Comparison of ENCODE assay signal across 19 cellular contexts in genomic region chr6:30871592-30872183, GRCh38. TPM values are rescaled to one million over a fixed set of nuclear protein-coding genes. Genes with fewer than 3 reads are reported as not detected.
DNase-seq lines count a peak whose midpoint lies in the region; ATAC-seq, FAIRE-seq and TF ChIP-seq lines count a peak whose summit lies in the region.
"Had no signal": no experiment of that assay in that cellular context is flagged by ENCODE, and none has a peak within 500 bp of the region (broad histone marks: within the 10 kb centered on the region; RNA-seq: fewer than 3 reads in every experiment).

No MANE protein-coding gene starts in this region.

- H3K27ac Mint-ChIP-seq in activated T-cell treated with anti-CD3 and anti-CD28 coated beads, Interleukin-2, amount 50 U/mL, for 24 hours = peak overlapping the region; percentile 91
- H3K27ac Mint-ChIP-seq in activated T-helper 1 cell treated with anti-CD3 and anti-CD28 coated beads, Interleukin-12 subunit alpha, Interleukin-12 subunit beta, Interleukin-2, Interleukin-4 antibody, amounts not matched to agents 30 ng/mL and 10 ng/mL and 1 ng/mL, durations not matched to agents 14 hours and 24 hours and 36 hours = peak overlapping the region; percentile 72
- no peak overlapping the region for H3K27ac Mint-ChIP-seq in effector memory CD8-positive, alpha-beta T cell
- H3K27ac Mint-ChIP-seq: GM23338, HFFc6 had no signal

- H3K4me1 ChIP-seq in DND-41 (ENCODE audit: insufficient read depth, low read length) (peaks cover 18% of the 10 kb centered on the region), K562 (replicated peaks in 1 of 2; ENCODE audit: control insufficient read depth in 2 of 2, insufficient read depth in 2 of 2, low read length in 2 of 2) (peaks cover 21 to 33% of the 10 kb centered on the region in 2 experiments)

- no peak for TF ChIP-seq RAD21 in K562 (CRISPR knock-in tag; conservative IDR thresholded peaks at IDR 0.05 in 1 of 2, IDR thresholded peaks at IDR 0.05 in 1 of 2)

- H3K36me3 ChIP-seq in DND-41 (ENCODE audit: insufficient read depth, low read length) = no peaks in the 10 kb centered on the region
- no peaks in the 10 kb centered on the region for H3K36me3 ChIP-seq in K562 (ENCODE audit: control insufficient read depth, insufficient read depth, low read length)

- peak overlapping the region; percentile 72 for H3K27ac ChIP-seq in DND-41 (ENCODE audit: low read length)
- peak overlapping the region; percentile 94 for H3K27ac ChIP-seq in K562 (ENCODE audit: extremely low read depth, low read depth, low read length)
- H3K27ac ChIP-seq: C4-2B, KMS-11 had no signal

- 42% methylated on average over 4 of the region's 4 CpGs for WGBS in K562 (ENCODE audit: insufficient coverage, low coverage, missing lambda C conversion rate)

- no peak overlapping the region for H3K9ac ChIP-seq in DND-41 (ENCODE audit: low read depth, low read length)
- H3K9ac ChIP-seq in K562 (ENCODE audit: insufficient read depth in 1 of 2, low read depth in 2 of 2, low read length in 2 of 2) = no peak overlapping the region
- H3K9ac ChIP-seq: KMS-11 had no signal

- H3K79me2 ChIP-seq in DND-41 (ENCODE audit: insufficient read depth, low read length) = no peaks in the 10 kb centered on the region
- peaks cover 19% of the 10 kb centered on the region for H3K79me2 ChIP-seq in K562 (ENCODE audit: control insufficient read depth, insufficient read depth, low read length)

- H3K4me3 ChIP-seq in DND-41 (ENCODE audit: low read depth in 1 of 2, low read length in 2 of 2) (no peak overlapping the region; a peak in 1 of 4 replicates), K562 (no peak overlapping the region)
- H3K4me3 ChIP-seq: GM23338 had no signal

- H3K9me3 Mint-ChIP-seq in activated T-cell treated with anti-CD3 and anti-CD28 coated beads, Interleukin-2, amount 50 U/mL, for 24 hours = peaks cover 19% of the 10 kb centered on the region
- H3K9me3 Mint-ChIP-seq in activated T-helper 1 cell treated with anti-CD3 and anti-CD28 coated beads, Interleukin-12 subunit alpha, Interleukin-12 subunit beta, Interleukin-2, Interleukin-4 antibody, amounts not matched to agents 30 ng/mL and 10 ng/mL and 1 ng/mL, durations not matched to agents 14 hours and 24 hours and 36 hours = peaks cover 39% of the 10 kb centered on the region
- H3K9me3 Mint-ChIP-seq in effector memory CD8-positive, alpha-beta T cell = peaks cover 5 to 7% of the 10 kb centered on the region in 2 donors

- TF ChIP-seq EP300 in K562 (IDR thresholded peaks at IDR 0.05; ENCODE audit: low read length) = no peak

- FAIRE-seq in K562 (lab: Jason Lieb, UNC) = no peak
- FAIRE-seq: GM12892, HepG2 had no signal

- TF ChIP-seq POLR2A in K562 (conservative IDR thresholded peaks at IDR 0.05) = no peak

- H3K9me3 ChIP-seq in DND-41 (ENCODE audit: insufficient read depth, low read length, severe bottlenecking) = peaks cover 46% of the 10 kb centered on the region
- H3K9me3 ChIP-seq in K562 (replicated peaks; ENCODE audit: control insufficient read depth, insufficient read depth, low read depth, low read length) = peaks cover 24% of the 10 kb centered on the region

- no peaks in the 10 kb centered on the region for H3K9me1 ChIP-seq in K562 (ENCODE audit: control insufficient read depth, insufficient read depth, low read length)

- H3K4me3 Mint-ChIP-seq in activated T-cell treated with anti-CD3 and anti-CD28 coated beads, Interleukin-2, amount 50 U/mL, for 24 hours = no peak overlapping the region
- H3K4me3 Mint-ChIP-seq in activated T-helper 1 cell treated with anti-CD3 and anti-CD28 coated beads, Interleukin-12 subunit alpha, Interleukin-12 subunit beta, Interleukin-2, Interleukin-4 antibody, amounts not matched to agents 30 ng/mL and 10 ng/mL and 1 ng/mL, durations not matched to agents 14 hours and 24 hours and 36 hours = no peak overlapping the region
- H3K4me3 Mint-ChIP-seq in effector memory CD8-positive, alpha-beta T cell = no peak overlapping the region
- H3K4me3 Mint-ChIP-seq: GM23338, HFFc6 had no signal

- no TSS peak for BruUV-seq in K562 (replicated peaks; lab: Mats Ljungman, UMichigan)

- H4K20me1 ChIP-seq in DND-41 (ENCODE audit: insufficient read depth, low read length) (no peaks in the 10 kb centered on the region), K562 (replicated peaks; ENCODE audit: control insufficient read depth, insufficient read depth, low read length) (no peaks in the 10 kb centered on the region)

- no peaks in the 10 kb centered on the region for H3K27me3 ChIP-seq in DND-41 (ENCODE audit: insufficient read depth, low read length, poor library complexity)
- no peaks in the 10 kb centered on the region for H3K27me3 ChIP-seq in K562 (ENCODE audit: control insufficient read depth in 2 of 2, insufficient read depth in 2 of 2, low read length in 2 of 2)

- no peak for ATAC-seq in DND-41 (ENCODE audit: insufficient read depth, low read depth)
- ATAC-seq in K562 = no peak
- no peak for ATAC-seq in effector memory CD8-positive, alpha-beta T cell (replicated peaks)
- no peak for ATAC-seq in GM21526 (IDR thresholded peaks at IDR 0.05; ENCODE audit: low FRiP score, unreplicated experiment)
- ATAC-seq: GM23338, HepG2 had no signal

- peaks cover 36% of the 10 kb centered on the region for H3K4me1 Mint-ChIP-seq in activated T-cell treated with anti-CD3 and anti-CD28 coated beads, Interleukin-2, amount 50 U/mL, for 24 hours (ENCODE audit: low read depth)
- peaks cover 29% of the 10 kb centered on the region for H3K4me1 Mint-ChIP-seq in activated T-helper 1 cell treated with anti-CD3 and anti-CD28 coated beads, Interleukin-12 subunit alpha, Interleukin-12 subunit beta, Interleukin-2, Interleukin-4 antibody, amounts not matched to agents 30 ng/mL and 10 ng/mL and 1 ng/mL, durations not matched to agents 14 hours and 24 hours and 36 hours (ENCODE audit: low read depth)
- no peaks in the 10 kb centered on the region for H3K4me1 Mint-ChIP-seq in effector memory CD8-positive, alpha-beta T cell (ENCODE audit: low read depth in 2 of 2)

- TF ChIP-seq CTCF in DND-41 (IDR thresholded peaks at IDR 0.05; ENCODE audit: borderline replicate concordance, extremely low read depth, low read length, poor library complexity, severe bottlenecking) (no peak), K562 (IDR thresholded peaks at IDR 0.05 in 2 of 3, conservative IDR thresholded peaks at IDR 0.05 in 1 of 3; ENCODE audit: insufficient read depth in 2 of 3, low read depth in 1 of 3, low read length in 3 of 3) (no peak)

- intact Hi-C loops in activated T-helper 1 cell treated with anti-CD3 and anti-CD28 coated beads, Interleukin-12 subunit alpha, Interleukin-12 subunit beta, Interleukin-2, Interleukin-4 antibody, amounts not matched to agents 30 ng/mL and 10 ng/mL and 1 ng/mL, durations not matched to agents 14 hours and 24 hours and 36 hours (cut with micrococcal nuclease) = no loop called here
- intact Hi-C loops in K562 (cut with micrococcal nuclease) = no loop called here

- no peak for DNase-seq in activated T-cell treated with anti-CD3 and anti-CD28 coated beads, Interleukin-2, amount 50 U/mL, for 24 hours
- no peak for DNase-seq in activated T-cell treated with anti-CD3 and anti-CD28 coated beads for 4 hours
- DNase-seq in DND-41 = no peak
- DNase-seq in activated T-helper 1 cell treated with anti-CD3 and anti-CD28 coated beads, Interleukin-12 subunit alpha, Interleukin-12 subunit beta, Interleukin-2, Interleukin-4 antibody, amounts not matched to agents 30 ng/mL and 10 ng/mL and 1 ng/mL, durations not matched to agents 14 hours and 24 hours and 36 hours (ENCODE audit: low spot score) = no peak
- DNase-seq in K562 (ENCODE audit: extremely low read depth in 1 of 4, low spot score in 3 of 4) = peak in 1 of 4 experiments; percentile 24
- DNase-seq in effector memory CD8-positive, alpha-beta T cell = no peak
- DNase-seq: HFFc6, NCI-H1436, NCI-H2029, NCI-H2171 treated with DMSO at 0.1 percent for 48 hours, NCI-H446 treated with DMSO at 0.1 percent for 48 hours, NCI-H748 treated with DMSO at 0.1 percent for 48 hours, RPMI8226 had no signal

- in situ Hi-C loops in K562 (cut with MboI) = loop anchor here (5.0 kb wide), 1 partner anchor 34 kb away; no protein-coding TSS in a partner anchor

- H3K4me2 ChIP-seq in DND-41 (ENCODE audit: insufficient read depth, low read length) (no peak overlapping the region), K562 (ENCODE audit: insufficient read depth, low read length) (0 out of 2 replicates have a peak overlapping the region, but pooled peaks have one; percentile 85)
- H3K4me2 ChIP-seq: GM23338, KMS-11 had no signal

- POLR2A ChIA-PET in K562 (lab: Yijun Ruan, JAX) = interaction anchor here (1.3 kb wide), 1 partner anchor 212 kb away, joined by 3 read pairs; no protein-coding TSS in a partner anchor

- peaks cover 7% of the 10 kb centered on the region for H3K36me3 Mint-ChIP-seq in activated T-cell treated with anti-CD3 and anti-CD28 coated beads, Interleukin-2, amount 50 U/mL, for 24 hours (ENCODE audit: low read depth)
- H3K36me3 Mint-ChIP-seq in activated T-helper 1 cell treated with anti-CD3 and anti-CD28 coated beads, Interleukin-12 subunit alpha, Interleukin-12 subunit beta, Interleukin-2, Interleukin-4 antibody, amounts not matched to agents 30 ng/mL and 10 ng/mL and 1 ng/mL, durations not matched to agents 14 hours and 24 hours and 36 hours (ENCODE audit: low read depth) = peaks cover 23% of the 10 kb centered on the region
- no peaks in the 10 kb centered on the region for H3K36me3 Mint-ChIP-seq in effector memory CD8-positive, alpha-beta T cell (ENCODE audit: insufficient read depth)

- CTCF ChIA-PET in K562 (lab: Yijun Ruan, JAX; ENCODE audit: low intra/inter-chr PET ratio) = no interaction called here

- H3K27me3 Mint-ChIP-seq in activated T-cell treated with anti-CD3 and anti-CD28 coated beads, Interleukin-2, amount 50 U/mL, for 24 hours = no peaks in the 10 kb centered on the region
- H3K27me3 Mint-ChIP-seq in activated T-helper 1 cell treated with anti-CD3 and anti-CD28 coated beads, Interleukin-12 subunit alpha, Interleukin-12 subunit beta, Interleukin-2, Interleukin-4 antibody, amounts not matched to agents 30 ng/mL and 10 ng/mL and 1 ng/mL, durations not matched to agents 14 hours and 24 hours and 36 hours (ENCODE audit: insufficient read depth) = no peaks in the 10 kb centered on the region
- peaks cover 0 to 8% of the 10 kb centered on the region in 2 donors for H3K27me3 Mint-ChIP-seq in effector memory CD8-positive, alpha-beta T cell

- no peak overlapping the region for H2AFZ ChIP-seq in DND-41 (ENCODE audit: low read depth, low read length)
- H2AFZ ChIP-seq in K562 (ENCODE audit: low read depth, low read length) = peak overlapping the region; percentile 93; the same call in 1 of the 2 replicates
- H2AFZ ChIP-seq: GM23338 had no signal

RNA-seq across cellular contexts. Expression of gene DDR1, which starts 12.6 kb away (rescaled TPM):
- total RNA-seq in activated T-helper 1 cell treated with anti-CD3 and anti-CD28 coated beads, Interleukin-12 subunit alpha, Interleukin-12 subunit beta, Interleukin-2, Interleukin-4 antibody, amounts not matched to agents 30 ng/mL and 10 ng/mL and 1 ng/mL, durations not matched to agents 14 hours and 24 hours and 36 hours = 21.4 and 24.8 TPM in 2 replicates
- total RNA-seq in K562 (2011; cell fraction: chromatin; rRNA removed; ENCODE audit: low replicate concordance) = 77.6 and 145 TPM in 2 replicates
- total RNA-seq in K562 (2011; cell fraction: nucleolus; rRNA removed) = 121 and 123 TPM in 2 replicates
- total RNA-seq in K562 (2011; cell fraction: nucleoplasm; rRNA removed) = 99.0 and 108 TPM in 2 replicates
- total RNA-seq in K562 (2014; rRNA removed) (19.9 and 27.1 TPM in 2 replicates), K562 (2014; rRNA removed; fragmentation: Illumina TruSeq; extraction: Trizol) (10.5 and 12.2 TPM in 2 replicates), K562 (2015; rRNA removed; fragmentation: Illumina TruSeq; extraction: Trizol) (10.0 and 11.1 TPM in 2 replicates), K562 (2021) (42.9 and 44.6 TPM in 2 replicates)
- polyA plus RNA-seq in K562 (2011; rRNA removed) (11.2 and 19.0 TPM in 2 replicates), K562 (2014; fragmentation: Illumina TruSeq; extraction: Trizol) (16.0 and 19.8 TPM in 2 replicates), K562 (2014; fragmentation: Nextera tagmentation; extraction: Ambion mirVana) (1 to 10 TPM; 1.4 to 1.6 TPM), K562 (2014; rRNA removed) (19.3 and 20.2 TPM in 2 replicates)
- polyA plus RNA-seq in K562 (2011; cell fraction: cytosol; rRNA removed) = 17.3 and 19.2 TPM in 2 replicates
- polyA plus RNA-seq in K562 (2011; cell fraction: nucleus; rRNA removed) = 47.9 and 67.4 TPM in 2 replicates
- 25.5 and 32.6 TPM in 2 replicates for polyA plus RNA-seq in K562 (2012)
- polyA minus RNA-seq in K562 (2011; rRNA and poly(A)+ RNA removed) = 16.3 and 21.0 TPM in 2 replicates
- polyA minus RNA-seq in K562 (2011; cell fraction: cytosol; rRNA and poly(A)+ RNA removed) = 26.3 and 45.5 TPM in 2 replicates
- polyA minus RNA-seq in K562 (2011; cell fraction: nucleus; rRNA and poly(A)+ RNA removed) = 27.9 and 41.7 TPM in 2 replicates

RNA-seq across cellular contexts. Expression of gene GTF2H4, which starts 36.3 kb away (rescaled TPM):
- total RNA-seq in activated T-helper 1 cell treated with anti-CD3 and anti-CD28 coated beads, Interleukin-12 subunit alpha, Interleukin-12 subunit beta, Interleukin-2, Interleukin-4 antibody, amounts not matched to agents 30 ng/mL and 10 ng/mL and 1 ng/mL, durations not matched to agents 14 hours and 24 hours and 36 hours = 65.3 and 71.3 TPM in 2 replicates
- total RNA-seq in K562 (2011; cell fraction: chromatin; rRNA removed; ENCODE audit: low replicate concordance) = 228 and 428 TPM in 2 replicates
- total RNA-seq in K562 (2011; cell fraction: nucleolus; rRNA removed) = 202 and 247 TPM in 2 replicates
- 179 and 226 TPM in 2 replicates for total RNA-seq in K562 (2011; cell fraction: nucleoplasm; rRNA removed)
- total RNA-seq in K562 (2014; rRNA removed) (30.5 and 55.3 TPM in 2 replicates), K562 (2014; rRNA removed; fragmentation: Illumina TruSeq; extraction: Trizol) (36.1 and 39.6 TPM in 2 replicates), K562 (2015; rRNA removed; fragmentation: Illumina TruSeq; extraction: Trizol) (38.3 and 38.6 TPM in 2 replicates), K562 (2021) (70.6 and 80.5 TPM in 2 replicates)
- polyA plus RNA-seq in K562 (2011; rRNA removed) (60.1 and 75.6 TPM in 2 replicates), K562 (2014; fragmentation: Illumina TruSeq; extraction: Trizol) (57.1 and 76.3 TPM in 2 replicates), K562 (2014; fragmentation: Nextera tagmentation; extraction: Ambion mirVana) (1 to 10 TPM; 3.6 to 5.2 TPM), K562 (2014; rRNA removed) (86.1 and 95.0 TPM in 2 replicates)
- polyA plus RNA-seq in K562 (2011; cell fraction: cytosol; rRNA removed) = 57.7 and 65.7 TPM in 2 replicates
- polyA plus RNA-seq in K562 (2011; cell fraction: nucleus; rRNA removed) = 584 and 671 TPM in 2 replicates
- polyA plus RNA-seq in K562 (2012) = 66.1 and 69.0 TPM in 2 replicates
- polyA minus RNA-seq in K562 (2011; rRNA and poly(A)+ RNA removed) = 37.2 and 37.6 TPM in 2 replicates
- 16.6 and 20.2 TPM in 2 replicates for polyA minus RNA-seq in K562 (2011; cell fraction: cytosol; rRNA and poly(A)+ RNA removed)
- polyA minus RNA-seq in K562 (2011; cell fraction: nucleus; rRNA and poly(A)+ RNA removed) = 60.9 and 104 TPM in 2 replicates

RNA-seq across cellular contexts. Expression of gene VARS2, which starts 42.4 kb away (rescaled TPM):
- total RNA-seq in activated T-helper 1 cell treated with anti-CD3 and anti-CD28 coated beads, Interleukin-12 subunit alpha, Interleukin-12 subunit beta, Interleukin-2, Interleukin-4 antibody, amounts not matched to agents 30 ng/mL and 10 ng/mL and 1 ng/mL, durations not matched to agents 14 hours and 24 hours and 36 hours = 74.0 and 76.0 TPM in 2 replicates
- total RNA-seq in K562 (2011; cell fraction: chromatin; rRNA removed; ENCODE audit: low replicate concordance) = 134 and 271 TPM in 2 replicates
- total RNA-seq in K562 (2011; cell fraction: nucleolus; rRNA removed) = 116 and 125 TPM in 2 replicates
- 117 and 125 TPM in 2 replicates for total RNA-seq in K562 (2011; cell fraction: nucleoplasm; rRNA removed)
- total RNA-seq in K562 (2014; rRNA removed) (31.1 and 46.0 TPM in 2 replicates), K562 (2014; rRNA removed; fragmentation: Illumina TruSeq; extraction: Trizol) (16.8 and 18.5 TPM in 2 replicates), K562 (2015; rRNA removed; fragmentation: Illumina TruSeq; extraction: Trizol) (23.3 and 26.3 TPM in 2 replicates), K562 (2021) (41.0 and 48.0 TPM in 2 replicates)
- polyA plus RNA-seq in K562 (2011; rRNA removed) (35.1 and 56.2 TPM in 2 replicates), K562 (2014; fragmentation: Illumina TruSeq; extraction: Trizol) (28.3 and 29.9 TPM in 2 replicates), K562 (2014; fragmentation: Nextera tagmentation; extraction: Ambion mirVana) (1 to 10 TPM; 1.6 to 2.3 TPM), K562 (2014; rRNA removed) (44.8 and 53.6 TPM in 2 replicates)
- 28.8 and 33.9 TPM in 2 replicates for polyA plus RNA-seq in K562 (2011; cell fraction: cytosol; rRNA removed)
- 263 and 308 TPM in 2 replicates for polyA plus RNA-seq in K562 (2011; cell fraction: nucleus; rRNA removed)
- 38.5 and 55.4 TPM in 2 replicates for polyA plus RNA-seq in K562 (2012)
- 46.2 and 47.8 TPM in 2 replicates for polyA minus RNA-seq in K562 (2011; rRNA and poly(A)+ RNA removed)
- polyA minus RNA-seq in K562 (2011; cell fraction: cytosol; rRNA and poly(A)+ RNA removed) = 18.4 and 32.6 TPM in 2 replicates
- 28.9 and 49.2 TPM in 2 replicates for polyA minus RNA-seq in K562 (2011; cell fraction: nucleus; rRNA and poly(A)+ RNA removed)

Comparison
In these comparisons a context has a peak if more than half of its experiments do, and no peak if none do; other contexts are left out.
1. H3K27ac Mint-ChIP-seq: peak in activated T-cell treated with anti-CD3 and anti-CD28 coated beads, Interleukin-2, amount 50 U/mL, for 24 hours (single experiment) and activated T-helper 1 cell treated with anti-CD3 and anti-CD28 coated beads, Interleukin-12 subunit alpha, Interleukin-12 subunit beta, Interleukin-2, Interleukin-4 antibody, amounts not matched to agents 30 ng/mL and 10 ng/mL and 1 ng/mL, durations not matched to agents 14 hours and 24 hours and 36 hours (single experiment); none in effector memory CD8-positive, alpha-beta T cell (0 of 2).